In genomic region chr2:86826878-86827277, GRCh38 we compare ENCODE assay signal across 6 cellular contexts. TPM values are rescaled to one million over a fixed set of nuclear protein-coding genes. Genes with fewer than 3 reads are reported as not detected.
"Had no signal": no experiment of that assay in that cellular context is flagged by ENCODE, and none has a peak within 500 bp of the region (broad histone marks: within the 10 kb centered on the region; RNA-seq: fewer than 3 reads in every experiment).

No MANE protein-coding gene starts in this region.

RNA-seq across cellular contexts. Expression of gene CD8B, which starts 34.8 kb away (rescaled TPM):
- total RNA-seq: endodermal cell, esophagus mucosa, glomerular endothelial cell, osteocyte, smooth muscle cell had no signal
- polyA plus RNA-seq: keratinocyte, smooth muscle cell had no signal

RNA-seq across cellular contexts. Expression of gene CD8A, which starts 36.2 kb away (rescaled TPM):
- total RNA-seq: glomerular endothelial cell, osteocyte, smooth muscle cell had no signal
- polyA plus RNA-seq: smooth muscle cell had no signal
